19 cellular contexts compared by ENCODE assay signal in genomic region chr3:1693145-1693544, GRCh38.
A peak's percentile ranks its signal among the peaks of the same experiment; 100 is the strongest.
DNase-seq lines count a peak whose midpoint lies in the region; ATAC-seq lines count a peak whose summit lies in the region.
"Had no signal": no experiment of that assay in that cellular context is flagged by ENCODE, and none has a peak within 500 bp of the region (broad histone marks: within the 10 kb centered on the region; RNA-seq: fewer than 3 reads in every experiment).

No MANE protein-coding gene starts in this region.

- H3K27ac ChIP-seq in aorta (ENCODE audit: low read depth in 1 of 2, low read length in 2 of 2) = no peak overlapping the region
- H3K27ac ChIP-seq: BLaER1 had no signal

- no peaks in the 10 kb centered on the region for H3K27me3 ChIP-seq in aorta (ENCODE audit: control insufficient read depth in 1 of 2, insufficient read depth in 2 of 2, low read length in 1 of 2)
- H3K27me3 ChIP-seq: BLaER1 had no signal

- H3K4me1 Mint-ChIP-seq in activated naive CD4-positive, alpha-beta T cell treated with anti-CD3 and anti-CD28 coated beads for 36 hours (ENCODE audit: low read depth) = no peaks in the 10 kb centered on the region
- H3K4me1 Mint-ChIP-seq: T-cell had no signal

- in situ Hi-C loops in Caki2 (cut with HindIII; ENCODE audit: low pct_unique_long_range_greater_than_20kb, low sequenced_read_pairs) = no loop called here

- H3K27me3 Mint-ChIP-seq in activated naive CD4-positive, alpha-beta T cell treated with anti-CD3 and anti-CD28 coated beads for 36 hours (ENCODE audit: low read depth) = no peaks in the 10 kb centered on the region
- H3K27me3 Mint-ChIP-seq: T-cell had no signal

- peaks cover 5% of the 10 kb centered on the region for H3K9me3 Mint-ChIP-seq in activated naive CD4-positive, alpha-beta T cell treated with anti-CD3 and anti-CD28 coated beads for 36 hours

- no peak overlapping the region for H3K4me3 ChIP-seq in aorta (ENCODE audit: low read length in 2 of 2)
- H3K4me3 ChIP-seq: BLaER1 had no signal

- no peaks in the 10 kb centered on the region for H3K36me3 Mint-ChIP-seq in activated naive CD4-positive, alpha-beta T cell treated with anti-CD3 and anti-CD28 coated beads for 36 hours (ENCODE audit: low read depth)
- H3K36me3 Mint-ChIP-seq: T-cell had no signal

- intact Hi-C loops in activated naive CD4-positive, alpha-beta T cell treated with anti-CD3 and anti-CD28 coated beads for 36 hours (cut with micrococcal nuclease) = no loop called here
- intact Hi-C loops in aorta (cut with DNase I) = no loop called here

- H3K36me3 ChIP-seq in aorta (ENCODE audit: control insufficient read depth in 1 of 2, insufficient read depth in 2 of 2, low read length in 1 of 2) = no peaks in the 10 kb centered on the region
- H3K36me3 ChIP-seq: BLaER1 had no signal

- H3K9me3 ChIP-seq in aorta (ENCODE audit: control insufficient read depth, low read length) = no peaks in the 10 kb centered on the region
- H3K9me3 ChIP-seq: BLaER1 had no signal

- WGBS in aorta, 2 donors = 91 to 98% methylated on average over 2 of the region's 2 CpGs

- peaks cover 0 to 5% of the 10 kb centered on the region in 2 donors for H3K4me1 ChIP-seq in aorta (ENCODE audit: control insufficient read depth in 1 of 2, insufficient read depth in 2 of 2, low read length in 2 of 2)
- H3K4me1 ChIP-seq: BLaER1 had no signal

- ATAC-seq in left lobe of liver (peak; percentile 53), GM21423 (IDR thresholded peaks at IDR 0.05; ENCODE audit: unreplicated experiment) (no peak), aorta (ENCODE audit: low FRiP score) (no peak)
- ATAC-seq: HCT116, Right ventricle myocardium inferior, T-cell had no signal

- CTCF ChIA-PET in activated naive CD4-positive, alpha-beta T cell treated with anti-CD3 and anti-CD28 coated beads for 36 hours (lab: Charles Lee) = no interaction called here

- DNase-seq in Caki2 (ENCODE audit: low read depth) = peak; percentile 61
- DNase-seq in NAMALWA (ENCODE audit: low spot score) = peak; percentile 18
- DNase-seq in OCI-M1 (lab: John Stamatoyannopoulos, UW) = peak; percentile 69
- no peak for DNase-seq in left lobe of liver (ENCODE audit: low spot score)
- DNase-seq in activated naive CD4-positive, alpha-beta T cell treated with anti-CD3 and anti-CD28 coated beads for 36 hours = no peak
- DNase-seq in aorta = no peak
- DNase-seq: DMS 273 treated with DMSO at 0.1 percent for 48 hours, GF-D8, KG1, NCI-H1105 treated with DMSO at 0.1 percent for 48 hours, NCI-H1694 treated with DMSO at 0.1 percent for 48 hours, NCI-H526 treated with DMSO at 0.1 percent for 48 hours, SK-N-SH, T-cell, T-helper 9 cell had no signal

- H3K4me3 Mint-ChIP-seq in activated naive CD4-positive, alpha-beta T cell treated with anti-CD3 and anti-CD28 coated beads for 36 hours = no peak overlapping the region
- H3K4me3 Mint-ChIP-seq: T-cell had no signal

- H3K27ac Mint-ChIP-seq in activated naive CD4-positive, alpha-beta T cell treated with anti-CD3 and anti-CD28 coated beads for 36 hours = no peak overlapping the region
- H3K27ac Mint-ChIP-seq: T-cell had no signal

Comparison
In these comparisons a context has a peak if more than half of its experiments do, and no peak if none do; other contexts are left out.
1. DNase-seq: peak in Caki2 (single experiment), NAMALWA (single experiment) and OCI-M1 (single experiment); none in left lobe of liver (single experiment), activated naive CD4-positive, alpha-beta T cell treated with anti-CD3 and anti-CD28 coated beads for 36 hours (single experiment) and aorta (0 of 2).